11 cellular contexts compared by ENCODE assay signal in genomic region chr12:45986646-45987338, GRCh38. TPM values are rescaled to one million over a fixed set of nuclear protein-coding genes. Genes with fewer than 3 reads are reported as not detected.
A peak's percentile ranks its signal among the peaks of the same experiment; 100 is the strongest.
DNase-seq lines count a peak whose midpoint lies in the region; ATAC-seq and TF ChIP-seq lines count a peak whose summit lies in the region.
"Had no signal": no experiment of that assay in that cellular context is flagged by ENCODE, and none has a peak within 500 bp of the region (broad histone marks: within the 10 kb centered on the region; RNA-seq: fewer than 3 reads in every experiment).

No MANE protein-coding gene starts in this region.

- H4K20me1 ChIP-seq in MM.1S (ENCODE audit: insufficient read depth, low read length): peaks cover 52% of the 10 kb centered on the region

- no peaks in the 10 kb centered on the region for H3K9me3 ChIP-seq in MM.1S (replicated peaks; ENCODE audit: insufficient read depth, low read length)
- H3K9me3 ChIP-seq in adipocyte (ENCODE audit: control insufficient read depth, low read length): no peaks in the 10 kb centered on the region

- peaks cover 56 to 75% of the 10 kb centered on the region in 2 donors for H3K4me1 Mint-ChIP-seq in natural killer cell treated with Interleukin-12 subunit alpha and Interleukin-12 subunit beta and Interleukin-15 and Interleukin-18, amount 100 ng/mL, for 72 hours (ENCODE audit: low read depth in 2 of 2)
- peaks cover 69% of the 10 kb centered on the region for H3K4me1 Mint-ChIP-seq in activated naive CD4-positive, alpha-beta T cell treated with anti-CD3 and anti-CD28 coated beads, Interleukin-2, amount 10 ng/mL, durations not matched to agents 7 days and 5 days

- peaks cover 23% of the 10 kb centered on the region for H3F3A ChIP-seq in MM.1S (ENCODE audit: insufficient read depth, low read length)

- no peak overlapping the region for H3K4me3 ChIP-seq in MM.1S (ENCODE audit: low read length)
- H3K4me3 ChIP-seq in adipocyte (ENCODE audit: low read length): peak overlapping the region; percentile 89

- peak overlapping the region; percentile 94 for H3K4me3 Mint-ChIP-seq in natural killer cell treated with Interleukin-12 subunit alpha and Interleukin-12 subunit beta and Interleukin-15 and Interleukin-18, amount 100 ng/mL, for 72 hours
- H3K4me3 Mint-ChIP-seq in activated naive CD4-positive, alpha-beta T cell treated with anti-CD3 and anti-CD28 coated beads, Interleukin-2, amount 10 ng/mL, durations not matched to agents 7 days and 5 days: no peak overlapping the region

- peaks cover 85% of the 10 kb centered on the region for H3K79me2 ChIP-seq in MM.1S (ENCODE audit: low read length)

- H3K9me2 ChIP-seq in MM.1S (replicated peaks; ENCODE audit: insufficient read depth, low read length): no peaks in the 10 kb centered on the region

- H3K27me3 ChIP-seq in MM.1S (replicated peaks; ENCODE audit: insufficient read depth, low read length) (no peaks in the 10 kb centered on the region), adipocyte (replicated peaks; ENCODE audit: control insufficient read depth, insufficient read depth, low read length) (no peaks in the 10 kb centered on the region)

- H3K9ac ChIP-seq in MM.1S (ENCODE audit: low read length) (no peak overlapping the region), adipocyte (ENCODE audit: low read length) (no peak overlapping the region)

- peak overlapping the region; percentile 9; the same call in 1 of the 2 replicates for H3K27ac ChIP-seq in MM.1S (ENCODE audit: low read length)

- TF ChIP-seq CTCF in MM.1S (IDR thresholded peaks at IDR 0.05; ENCODE audit: low read length): no peak

- H3K36me3 Mint-ChIP-seq in natural killer cell treated with Interleukin-12 subunit alpha and Interleukin-12 subunit beta and Interleukin-15 and Interleukin-18, amount 100 ng/mL, for 72 hours: peaks cover 23% of the 10 kb centered on the region
- H3K36me3 Mint-ChIP-seq in activated naive CD4-positive, alpha-beta T cell treated with anti-CD3 and anti-CD28 coated beads, Interleukin-2, amount 10 ng/mL, durations not matched to agents 7 days and 5 days: peaks cover 46% of the 10 kb centered on the region

- H3K4me1 ChIP-seq in MM.1S (ENCODE audit: low read length): peaks cover 41% of the 10 kb centered on the region
- peaks cover 45% of the 10 kb centered on the region for H3K4me1 ChIP-seq in adipocyte (ENCODE audit: control insufficient read depth, insufficient read depth, low read length)

- no peak for ATAC-seq in natural killer cell treated with Interleukin-12 subunit alpha and Interleukin-12 subunit beta and Interleukin-15 and Interleukin-18, amount 100 ng/mL, for 72 hours

- H2AFZ ChIP-seq in MM.1S (ENCODE audit: low read length): no peak overlapping the region

- CTCF ChIA-PET in activated naive CD4-positive, alpha-beta T cell treated with anti-CD3 and anti-CD28 coated beads, Interleukin-2, amount 10 ng/mL, durations not matched to agents 7 days and 5 days (lab: Charles Lee): interaction anchor here (1.6 kb wide), 1 partner anchor 10 kb away, joined by 5 read pairs; no protein-coding TSS in a partner anchor

- peak overlapping the region; percentile 59 to 98 for H3K27ac Mint-ChIP-seq in natural killer cell treated with Interleukin-12 subunit alpha and Interleukin-12 subunit beta and Interleukin-15 and Interleukin-18, amount 100 ng/mL, for 72 hours
- no peak overlapping the region for H3K27ac Mint-ChIP-seq in activated naive CD4-positive, alpha-beta T cell treated with anti-CD3 and anti-CD28 coated beads, Interleukin-2, amount 10 ng/mL, durations not matched to agents 7 days and 5 days

- no peaks in the 10 kb centered on the region for H3K27me3 Mint-ChIP-seq in natural killer cell treated with Interleukin-12 subunit alpha and Interleukin-12 subunit beta and Interleukin-15 and Interleukin-18, amount 100 ng/mL, for 72 hours
- peaks cover 5% of the 10 kb centered on the region for H3K27me3 Mint-ChIP-seq in activated naive CD4-positive, alpha-beta T cell treated with anti-CD3 and anti-CD28 coated beads, Interleukin-2, amount 10 ng/mL, durations not matched to agents 7 days and 5 days

- H3K9me3 Mint-ChIP-seq in natural killer cell treated with Interleukin-12 subunit alpha and Interleukin-12 subunit beta and Interleukin-15 and Interleukin-18, amount 100 ng/mL, for 72 hours: peaks cover 3% of the 10 kb centered on the region
- peaks cover 2% of the 10 kb centered on the region for H3K9me3 Mint-ChIP-seq in activated naive CD4-positive, alpha-beta T cell treated with anti-CD3 and anti-CD28 coated beads, Interleukin-2, amount 10 ng/mL, durations not matched to agents 7 days and 5 days
- H3K9me3 Mint-ChIP-seq: T-helper 1 cell treated with Interleukin-12 subunit alpha and Interleukin-12 subunit beta and Interleukin-4 antibody, amounts not matched to agents 30 μg/mL and 1 μg/mL, for 36 hours had no signal

- DNase-seq in EL (peak; percentile 64), MM.1S (no peak), adipocyte (ENCODE audit: low read depth) (no peak), mesenteric fat pad (ENCODE audit: low spot score) (no peak), NCI-H345 (lab: John Stamatoyannopoulos, UW) (no peak), DMS153 (lab: John Stamatoyannopoulos, UW) (no peak)
- no peak for DNase-seq in natural killer cell treated with Interleukin-12 subunit alpha and Interleukin-12 subunit beta and Interleukin-15 and Interleukin-18, amount 100 ng/mL, for 72 hours (ENCODE audit: low spot score)
- DNase-seq in activated naive CD4-positive, alpha-beta T cell treated with anti-CD3 and anti-CD28 coated beads, Interleukin-2, amount 10 ng/mL, durations not matched to agents 7 days and 5 days: no peak
- DNase-seq: aorta, NCI-H1048 had no signal

- peak overlapping the region; percentile 82; the same call in 1 of the 2 replicates for H3K4me2 ChIP-seq in MM.1S (ENCODE audit: low read depth, low read length)

- H3K36me3 ChIP-seq in MM.1S (replicated peaks; ENCODE audit: insufficient read depth, low read length): no peaks in the 10 kb centered on the region
- H3K36me3 ChIP-seq in adipocyte (ENCODE audit: control insufficient read depth, insufficient read depth, low read length, severe bottlenecking): peaks cover 18% of the 10 kb centered on the region

RNA-seq across cellular contexts. Expression of gene SCAF11, which starts 3.6 kb away (rescaled TPM):
- 100 to 1,000 TPM; 106 to 117 TPM for total RNA-seq in natural killer cell treated with Interleukin-12 subunit alpha and Interleukin-12 subunit beta and Interleukin-15 and Interleukin-18, amount 100 ng/mL, for 72 hours
- total RNA-seq in mesenteric fat pad: 115 TPM
